In genomic region chr13:113209336-113209879, GRCh38 we compare ENCODE assay signal across 8 cellular contexts. TPM values are rescaled to one million over a fixed set of nuclear protein-coding genes. Genes with fewer than 3 reads are reported as not detected.
DNase-seq lines count a peak whose midpoint lies in the region; ATAC-seq lines count a peak whose summit lies in the region.

TSS of gene CUL4A (plus strand) at chr13:113209613. CDS start at chr13:113209628, 15 bp downstream.

- peak within 1 kb of the TSS; percentile 94 for H3K4me3 ChIP-seq in endocrine pancreas (ENCODE audit: control insufficient read depth, insufficient read depth, low read length)

- peak within 1 kb of the TSS; percentile 94 for H3K9ac ChIP-seq in endocrine pancreas (ENCODE audit: control insufficient read depth, insufficient read depth, low read length)

- H3K27me3 ChIP-seq in endocrine pancreas (ENCODE audit: control insufficient read depth, insufficient read depth, low read length) = no peaks in the 10 kb centered on the region

- H3K4me1 ChIP-seq in endocrine pancreas (ENCODE audit: control insufficient read depth, insufficient read depth, low read length) = peaks cover 31% of the 10 kb centered on the region

- DNase-seq in AML-193 (lab: John Stamatoyannopoulos, UW) = peak; percentile 40 to 47
- peak; percentile 54 to 93 for DNase-seq in NCI-H526 (lab: John Stamatoyannopoulos, UW)
- peak; percentile 37 to 56 (median 50) for DNase-seq in activated CD8-positive, alpha-beta memory T cell treated with anti-CD3 and anti-CD28 coated beads for 48 hours (ENCODE audit: low read depth in 2 of 3, low spot score in 2 of 3)
- DNase-seq in mesenteric fat pad (ENCODE audit: low spot score) = peak; percentile 91
- DNase-seq in stimulated activated CD8-positive, alpha-beta memory T cell treated with anti-CD3 and anti-CD28 coated beads, Interleukin-15, amount 100 ng/mL, for 4 hours (ENCODE audit: low read depth in 2 of 2) = peak; percentile 51 to 56

- H3K9me3 ChIP-seq in endocrine pancreas (ENCODE audit: control insufficient read depth, low read length) = no peaks in the 10 kb centered on the region

- H3K36me3 ChIP-seq in endocrine pancreas (ENCODE audit: control insufficient read depth, insufficient read depth, low read length) = peaks cover 3% of the 10 kb centered on the region

- peak; percentile 13 for ATAC-seq in GM18870 (IDR thresholded peaks at IDR 0.05; ENCODE audit: unreplicated experiment)
- peak; percentile 27 for ATAC-seq in HG03103 (IDR thresholded peaks at IDR 0.05; ENCODE audit: low read depth, unreplicated experiment)

RNA-seq across cellular contexts. Expression of gene CUL4A, which starts in this region (rescaled TPM):
- 67.0 TPM for total RNA-seq in mesenteric fat pad

Comparison
In these comparisons a context has a peak if more than half of its experiments do, and no peak if none do; other contexts are left out.
1. Peak in every context shown above with its lines: DNase-seq, ATAC-seq and H3K4me3 ChIP-seq.